1 cellular context compared by ENCODE assay signal in the genomic region with DNA sequence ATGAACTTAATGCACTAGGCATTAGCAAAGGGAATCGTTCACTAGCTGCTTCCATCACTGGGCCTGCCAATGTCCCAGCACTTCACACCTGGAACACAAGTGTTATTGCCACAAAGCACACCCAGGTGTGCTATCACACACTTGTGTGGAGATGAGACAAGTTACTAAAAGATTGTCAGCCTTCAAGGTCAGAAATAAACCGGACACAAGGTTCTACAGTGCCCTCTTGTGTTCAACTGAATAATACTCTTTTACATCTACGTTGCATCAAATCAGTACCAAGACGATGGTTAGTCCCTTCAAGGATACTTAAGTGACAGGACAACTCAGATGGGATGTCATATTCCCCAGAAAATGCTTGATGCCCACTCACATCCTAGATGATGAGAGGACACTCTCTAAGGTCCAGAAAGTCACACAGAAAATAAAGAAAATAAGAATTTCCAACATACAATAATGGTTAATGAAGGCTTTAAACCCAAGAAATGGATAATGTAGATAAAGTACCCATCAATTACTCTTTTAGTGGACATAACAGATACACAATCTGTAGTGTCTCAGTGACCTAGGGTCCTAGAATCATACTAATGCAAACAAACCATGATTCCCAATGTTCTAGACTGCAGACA.
TF ChIP-seq lines count a peak whose summit lies in the region.

No MANE protein-coding gene starts in this region.

TF ChIP-seq in HCT116, 20 proteins besides CTCF, POLR2A, EP300 and RAD21:
- TF ChIP-seq, protein P1, sequence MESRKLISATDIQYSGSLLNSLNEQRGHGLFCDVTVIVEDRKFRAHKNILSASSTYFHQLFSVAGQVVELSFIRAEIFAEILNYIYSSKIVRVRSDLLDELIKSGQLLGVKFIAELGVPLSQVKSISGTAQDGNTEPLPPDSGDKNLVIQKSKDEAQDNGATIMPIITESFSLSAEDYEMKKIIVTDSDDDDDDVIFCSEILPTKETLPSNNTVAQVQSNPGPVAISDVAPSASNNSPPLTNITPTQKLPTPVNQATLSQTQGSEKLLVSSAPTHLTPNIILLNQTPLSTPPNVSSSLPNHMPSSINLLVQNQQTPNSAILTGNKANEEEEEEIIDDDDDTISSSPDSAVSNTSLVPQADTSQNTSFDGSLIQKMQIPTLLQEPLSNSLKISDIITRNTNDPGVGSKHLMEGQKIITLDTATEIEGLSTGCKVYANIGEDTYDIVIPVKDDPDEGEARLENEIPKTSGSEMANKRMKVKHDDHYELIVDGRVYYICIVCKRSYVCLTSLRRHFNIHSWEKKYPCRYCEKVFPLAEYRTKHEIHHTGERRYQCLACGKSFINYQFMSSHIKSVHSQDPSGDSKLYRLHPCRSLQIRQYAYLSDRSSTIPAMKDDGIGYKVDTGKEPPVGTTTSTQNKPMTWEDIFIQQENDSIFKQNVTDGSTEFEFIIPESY (IDR thresholded peaks at IDR 0.05; ENCODE audit: extremely low read depth, insufficient replicate concordance, low read length), result no peak
- TF ChIP-seq, protein P2, sequence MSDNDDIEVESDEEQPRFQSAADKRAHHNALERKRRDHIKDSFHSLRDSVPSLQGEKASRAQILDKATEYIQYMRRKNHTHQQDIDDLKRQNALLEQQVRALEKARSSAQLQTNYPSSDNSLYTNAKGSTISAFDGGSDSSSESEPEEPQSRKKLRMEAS (IDR thresholded peaks at IDR 0.05), result no peak
- no peak for TF ChIP-seq TCF7L2 (IDR thresholded peaks at IDR 0.05; ENCODE audit: borderline replicate concordance, extremely low read depth, insufficient read depth, insufficient read length)
- no peak for TF ChIP-seq FOSL1 (IDR thresholded peaks at IDR 0.05; ENCODE audit: low read depth)
